1 cellular context compared by ENCODE assay signal in genomic region chr21:36783612-36784383, GRCh38.
TF ChIP-seq lines count a peak whose summit lies in the region.

No MANE protein-coding gene starts in this region.

TF ChIP-seq in HEK293, 187 proteins besides CTCF, POLR2A, EP300 and RAD21 (continued from another document):
- TF ChIP-seq SP3 (tag by site-specific recombination; IDR thresholded peaks at IDR 0.05) (0 out of 2 replicates have a peak, but pooled peaks have one; percentile 20), ZNF692 (tag by site-specific recombination; IDR thresholded peaks at IDR 0.05) (peak; percentile 84), ZNF416 (tag by site-specific recombination; IDR thresholded peaks at IDR 0.05) (0 out of 2 replicates have a peak, but pooled peaks have one; percentile 43), ZNF239 (tag by site-specific recombination; IDR thresholded peaks at IDR 0.05) (0 out of 2 replicates have a peak, but pooled peaks have one; percentile 48), ZNF639 (tag by site-specific recombination; IDR thresholded peaks at IDR 0.05) (peak; percentile 76; the same call in 1 of the 2 replicates), ZNF48 (tag by site-specific recombination; IDR thresholded peaks at IDR 0.05) (0 out of 2 replicates have a peak, but pooled peaks have one; percentile 80), ZNF146 (tag by site-specific recombination; IDR thresholded peaks at IDR 0.05) (no peak), ZNF184 (tag by site-specific recombination; IDR thresholded peaks at IDR 0.05) (peak; percentile 77; the same call in 1 of the 2 replicates), BCL11A (tag by site-specific recombination; IDR thresholded peaks at IDR 0.05; ENCODE audit: low read depth) (no peak), OSR2 (tag by site-specific recombination; IDR thresholded peaks at IDR 0.05) (peak; percentile 90), ZNF449 (tag by site-specific recombination; IDR thresholded peaks at IDR 0.05) (no peak), ZNF776 (tag by site-specific recombination; IDR thresholded peaks at IDR 0.05; ENCODE audit: borderline replicate concordance) (no peak), ATF2 (tag by site-specific recombination; IDR thresholded peaks at IDR 0.05; ENCODE audit: low read depth) (no peak), INSM2 (tag by site-specific recombination; IDR thresholded peaks at IDR 0.05) (0 out of 2 replicates have a peak, but pooled peaks have one; percentile 27), ZNF394 (tag by site-specific recombination; IDR thresholded peaks at IDR 0.05; ENCODE audit: borderline replicate concordance) (peak; percentile 49)
